8 cellular contexts compared by ENCODE assay signal in the genomic region with DNA sequence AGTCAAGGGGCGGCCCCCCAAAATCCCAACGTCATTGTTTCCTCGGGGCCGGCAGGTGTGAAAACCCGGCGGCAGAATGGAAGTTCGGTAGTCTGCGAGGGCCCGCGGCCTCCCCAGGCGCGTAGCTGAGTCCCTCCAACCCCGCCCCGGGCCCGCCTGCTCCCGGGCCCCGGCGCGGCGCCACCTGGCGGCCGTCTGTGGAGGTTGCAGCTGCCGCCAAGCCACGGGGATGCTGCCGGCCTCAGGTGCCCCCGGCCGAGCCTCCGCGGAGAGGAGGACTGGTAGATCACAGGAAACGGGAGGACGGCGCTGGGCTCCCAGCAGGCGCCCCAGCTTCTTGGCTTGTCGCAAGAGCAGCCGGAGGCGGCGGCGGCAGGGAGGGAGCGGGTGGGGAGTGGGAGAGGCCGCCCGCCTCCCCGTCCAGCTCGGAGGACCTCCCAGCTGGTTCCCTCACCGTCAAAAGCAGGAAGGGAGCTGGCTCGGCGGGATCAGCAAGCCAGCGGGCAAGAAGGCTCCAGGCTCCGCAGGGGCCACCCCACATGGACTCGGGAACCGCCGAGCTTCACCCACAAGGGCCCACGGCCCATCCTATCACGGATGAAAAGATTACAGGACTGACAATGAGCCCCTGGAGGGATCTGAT.
DNase-seq lines count a peak whose midpoint lies in the region; ATAC-seq lines count a peak whose summit lies in the region.
"Not testable (repeated sequence)": the region's sequence is repeated elsewhere in the genome, so short reads cannot be mapped to it uniquely, and the experiment has no call there.

No MANE protein-coding gene starts in this region.

- POLR2A ChIA-PET in naive thymus-derived CD4-positive, alpha-beta T cell (lab: Charles Lee), result not testable (repeated sequence)

- H3K9me3 Mint-ChIP-seq in activated T-helper 1 cell treated with anti-CD3 and anti-CD28 coated beads, Interleukin-12 subunit alpha, Interleukin-12 subunit beta, Interleukin-2, Interleukin-4 antibody, amounts not matched to agents 30 ng/mL and 10 ng/mL and 1 ng/mL, durations not matched to agents 14 hours and 24 hours and 36 hours; naive thymus-derived CD4-positive, alpha-beta T cell: not testable (repeated sequence)

- intact Hi-C loops in activated T-helper 1 cell treated with anti-CD3 and anti-CD28 coated beads, Interleukin-12 subunit alpha, Interleukin-12 subunit beta, Interleukin-2, Interleukin-4 antibody, amounts not matched to agents 30 ng/mL and 10 ng/mL and 1 ng/mL, durations not matched to agents 14 hours and 24 hours and 36 hours (cut with micrococcal nuclease); naive thymus-derived CD4-positive, alpha-beta T cell (cut with micrococcal nuclease): not testable (repeated sequence)

- not testable (repeated sequence) for H3K4me1 Mint-ChIP-seq in activated T-helper 1 cell treated with anti-CD3 and anti-CD28 coated beads, Interleukin-12 subunit alpha, Interleukin-12 subunit beta, Interleukin-2, Interleukin-4 antibody, amounts not matched to agents 30 ng/mL and 10 ng/mL and 1 ng/mL, durations not matched to agents 14 hours and 24 hours and 36 hours (ENCODE audit: low read depth); naive thymus-derived CD4-positive, alpha-beta T cell

- not testable (repeated sequence) for H3K36me3 Mint-ChIP-seq in activated T-helper 1 cell treated with anti-CD3 and anti-CD28 coated beads, Interleukin-12 subunit alpha, Interleukin-12 subunit beta, Interleukin-2, Interleukin-4 antibody, amounts not matched to agents 30 ng/mL and 10 ng/mL and 1 ng/mL, durations not matched to agents 14 hours and 24 hours and 36 hours (ENCODE audit: low read depth); naive thymus-derived CD4-positive, alpha-beta T cell

- ATAC-seq in GM21390 (IDR thresholded peaks at IDR 0.05; ENCODE audit: unreplicated experiment), result peak; percentile 94
- ATAC-seq in HG03439 (IDR thresholded peaks at IDR 0.05; ENCODE audit: unreplicated experiment), result peak; percentile 89
- peak; percentile 95 for ATAC-seq in naive thymus-derived CD4-positive, alpha-beta T cell

- peak; percentile 49 for DNase-seq in COLO668 (lab: John Stamatoyannopoulos, UW; ENCODE audit: unreplicated experiment)
- DNase-seq in SHP77 (lab: John Stamatoyannopoulos, UW), result peak; percentile 23 to 56
- DNase-seq in activated T-helper 1 cell treated with anti-CD3 and anti-CD28 coated beads, Interleukin-12 subunit alpha, Interleukin-12 subunit beta, Interleukin-2, Interleukin-4 antibody, amounts not matched to agents 30 ng/mL and 10 ng/mL and 1 ng/mL, durations not matched to agents 14 hours and 24 hours and 36 hours (ENCODE audit: low spot score), result peak; percentile 59
- peak; percentile 6 for DNase-seq in fibroblast of gingiva (ENCODE audit: low read depth)
- peak; percentile 27 to 74 (median 68) for DNase-seq in naive thymus-derived CD4-positive, alpha-beta T cell
- DNase-seq in stimulated activated CD8-positive, alpha-beta memory T cell treated with anti-CD3 and anti-CD28 coated beads, Interleukin-4, amount 100 ng/mL, for 24 hours (ENCODE audit: low read depth), result peak; percentile 61

- H3K4me1 ChIP-seq in naive thymus-derived CD4-positive, alpha-beta T cell (ENCODE audit: control insufficient read depth in 2 of 2, insufficient read depth in 2 of 2, low read length in 2 of 2), result not testable (repeated sequence)

- not testable (repeated sequence) for H3K36me3 ChIP-seq in naive thymus-derived CD4-positive, alpha-beta T cell (ENCODE audit: control insufficient read depth in 2 of 3, insufficient read depth in 3 of 3, low read length in 3 of 3)

- not testable (repeated sequence) for H3K27me3 Mint-ChIP-seq in activated T-helper 1 cell treated with anti-CD3 and anti-CD28 coated beads, Interleukin-12 subunit alpha, Interleukin-12 subunit beta, Interleukin-2, Interleukin-4 antibody, amounts not matched to agents 30 ng/mL and 10 ng/mL and 1 ng/mL, durations not matched to agents 14 hours and 24 hours and 36 hours (ENCODE audit: insufficient read depth); naive thymus-derived CD4-positive, alpha-beta T cell

- H3K27ac Mint-ChIP-seq in activated T-helper 1 cell treated with anti-CD3 and anti-CD28 coated beads, Interleukin-12 subunit alpha, Interleukin-12 subunit beta, Interleukin-2, Interleukin-4 antibody, amounts not matched to agents 30 ng/mL and 10 ng/mL and 1 ng/mL, durations not matched to agents 14 hours and 24 hours and 36 hours; naive thymus-derived CD4-positive, alpha-beta T cell: not testable (repeated sequence)

- CTCF ChIA-PET in naive thymus-derived CD4-positive, alpha-beta T cell (lab: Charles Lee), result not testable (repeated sequence)

- not testable (repeated sequence) for H3K9me3 ChIP-seq in naive thymus-derived CD4-positive, alpha-beta T cell (ENCODE audit: control insufficient read depth in 2 of 3, low read length in 3 of 3)

- H3K4me3 ChIP-seq in naive thymus-derived CD4-positive, alpha-beta T cell (ENCODE audit: low read length), result not testable (repeated sequence)

- H3K27ac ChIP-seq in naive thymus-derived CD4-positive, alpha-beta T cell (ENCODE audit: low read depth, low read length), result not testable (repeated sequence)

- not testable (repeated sequence) for H3K27me3 ChIP-seq in naive thymus-derived CD4-positive, alpha-beta T cell (ENCODE audit: control insufficient read depth in 2 of 2, insufficient read depth in 2 of 2, low read length in 2 of 2)

- not testable (repeated sequence) for H3K4me3 Mint-ChIP-seq in activated T-helper 1 cell treated with anti-CD3 and anti-CD28 coated beads, Interleukin-12 subunit alpha, Interleukin-12 subunit beta, Interleukin-2, Interleukin-4 antibody, amounts not matched to agents 30 ng/mL and 10 ng/mL and 1 ng/mL, durations not matched to agents 14 hours and 24 hours and 36 hours
- peak overlapping the region in 1 of 10 donors; percentile 35 for H3K4me3 Mint-ChIP-seq in naive thymus-derived CD4-positive, alpha-beta T cell

Comparison
In these comparisons a context has a peak if more than half of its experiments do, and no peak if none do; other contexts are left out.
1. DNase-seq: peak in every context shown above with its lines; median percentile 68 in naive thymus-derived CD4-positive, alpha-beta T cell; 61 in stimulated activated CD8-positive, alpha-beta memory T cell treated with anti-CD3 and anti-CD28 coated beads, Interleukin-4, amount 100 ng/mL, for 24 hours; 59 in activated T-helper 1 cell treated with anti-CD3 and anti-CD28 coated beads, Interleukin-12 subunit alpha, Interleukin-12 subunit beta, Interleukin-2, Interleukin-4 antibody, amounts not matched to agents 30 ng/mL and 10 ng/mL and 1 ng/mL, durations not matched to agents 14 hours and 24 hours and 36 hours; 49 in COLO668; 40 in SHP77; 6 in fibroblast of gingiva.